In genomic region chr1:95035536-95035935, GRCh38 we compare ENCODE assay signal across 17 cellular contexts. TPM values are rescaled to one million over a fixed set of nuclear protein-coding genes. Genes with fewer than 3 reads are reported as not detected.
DNase-seq lines count a peak whose midpoint lies in the region; ATAC-seq, FAIRE-seq and TF ChIP-seq lines count a peak whose summit lies in the region.
"Had no signal": no experiment of that assay in that cellular context is flagged by ENCODE, and none has a peak within 500 bp of the region (broad histone marks: within the 10 kb centered on the region; RNA-seq: fewer than 3 reads in every experiment).

No MANE protein-coding gene starts in this region.

- H3K27me3 ChIP-seq in bronchial epithelial cell (ENCODE audit: control insufficient read depth, insufficient read depth, low read length), result no peaks in the 10 kb centered on the region
- H3K27me3 ChIP-seq: gastrocnemius medialis had no signal

- DNase-seq in COLO829 (ENCODE audit: low spot score), result peak; percentile 52
- peak; percentile 94 for DNase-seq in M059J (ENCODE audit: low read depth)
- DNase-seq in bronchial epithelial cell (ENCODE audit: low read depth), result peak; percentile 84
- DNase-seq in non-pigmented ciliary epithelial cell (ENCODE audit: low read depth), result peak; percentile 92
- DNase-seq in NCI-H1105 treated with DMSO at 0.1 percent for 48 hours (lab: John Stamatoyannopoulos, UW), result no peak
- DNase-seq in posterior vena cava (ENCODE audit: low spot score), result no peak
- DNase-seq in left lobe of liver (ENCODE audit: low spot score), result no peak
- DNase-seq in sciatic nerve (ENCODE audit: low spot score), result no peak
- DNase-seq: activated CD4-positive, alpha-beta T cell treated with anti-CD3 and anti-CD28 coated beads, Interleukin-2, amount 10 ng/mL, durations not matched to agents 24 days and 14 days; CD4-positive, alpha-beta memory T cell; central memory CD4-positive, alpha-beta T cell; gastrocnemius medialis; left cardiac atrium; NCI-H82; stimulated activated CD4-positive, alpha-beta T cell treated with anti-CD3 and anti-CD28 coated beads, Interleukin-12 subunit alpha, Interleukin-12 subunit beta, amount 100 ng/mL, for 4 hours; SW 1271 had no signal

- H3K36me3 ChIP-seq in bronchial epithelial cell (ENCODE audit: control insufficient read depth, insufficient read depth, low read length), result no peaks in the 10 kb centered on the region
- H3K36me3 ChIP-seq: gastrocnemius medialis had no signal

- TF ChIP-seq CTCF in bronchial epithelial cell (IDR thresholded peaks at IDR 0.05; ENCODE audit: insufficient read depth, low read length, severe bottlenecking), result no peak

- intact Hi-C loops in posterior vena cava (cut with DNase I), result loop anchor here in 1 of 2 donors (10.0 kb wide), 1 partner anchor 111 kb away; the partner anchor contains the start of gene CNN3
- intact Hi-C loops in sciatic nerve (cut with DNase I), result no loop called here

- no peak overlapping the region for H3K4me3 ChIP-seq in bronchial epithelial cell (ENCODE audit: low read depth, low read length)
- H3K4me3 ChIP-seq: gastrocnemius medialis had no signal

- ATAC-seq in left lobe of liver (no peak), sciatic nerve (no peak)
- ATAC-seq: activated T-helper 17 cell treated with anti-CD3 and anti-CD28 coated beads, Interleukin-2, amount 50 U/mL, for 72 hours; gastrocnemius medialis; left cardiac atrium had no signal

- FAIRE-seq in bronchial epithelial cell (lab: Jason Lieb, UNC), result no peak

RNA-seq across cellular contexts. Expression of gene ALG14, which starts 37.2 kb away (rescaled TPM):
- total RNA-seq in M059J (2014; rRNA removed; shearing (Covaris generic)), result 1.9 and 2.1 TPM in 2 replicates
- total RNA-seq in bronchial epithelial cell (0.53 and 1.3 TPM in 2 replicates), posterior vena cava (1 to 10 TPM; 4.2 to 6.1 TPM), left lobe of liver (5.4 TPM), sciatic nerve (5.6 TPM)

Comparison
In these comparisons a context has a peak if more than half of its experiments do, and no peak if none do; other contexts are left out.
1. DNase-seq: peak in COLO829 (single experiment), M059J (single experiment), bronchial epithelial cell (single experiment) and non-pigmented ciliary epithelial cell (single experiment); none in NCI-H1105 treated with DMSO at 0.1 percent for 48 hours (single experiment), posterior vena cava (single experiment), left lobe of liver (single experiment) and sciatic nerve (single experiment).